1 cellular context compared by ENCODE assay signal in genomic region chr1:9361630-9362256, GRCh38.
TF ChIP-seq lines count a peak whose summit lies in the region.

No MANE protein-coding gene starts in this region.

TF ChIP-seq in K562, 482 proteins besides CTCF, POLR2A, EP300 and RAD21 (continued from another document):
- TF ChIP-seq FOXM1 (IDR thresholded peaks at IDR 0.05; ENCODE audit: low read depth) = no peak
- TF ChIP-seq FOXM1 (CRISPR knock-in tag; IDR thresholded peaks at IDR 0.05; ENCODE audit: low read depth) = no peak
- TF ChIP-seq MNT (conservative IDR thresholded peaks at IDR 0.05) = no peak
- no peak for TF ChIP-seq ZSCAN29 (IDR thresholded peaks at IDR 0.05)
- no peak for TF ChIP-seq FOSL1 (tag; conservative IDR thresholded peaks at IDR 0.05)
- TF ChIP-seq PATZ1 (CRISPR knock-in tag; IDR thresholded peaks at IDR 0.05; ENCODE audit: borderline replicate concordance) = no peak
- TF ChIP-seq DIDO1 (tag; IDR thresholded peaks at IDR 0.05; ENCODE audit: low read depth) = no peak
